In genomic region chr13:21690955-21691354, GRCh38 we compare ENCODE assay signal across 23 cellular contexts. TPM values are rescaled to one million over a fixed set of nuclear protein-coding genes. Genes with fewer than 3 reads are reported as not detected.
DNase-seq lines count a peak whose midpoint lies in the region; ATAC-seq, FAIRE-seq and TF ChIP-seq lines count a peak whose summit lies in the region.
"Had no signal": no experiment of that assay in that cellular context is flagged by ENCODE, and none has a peak within 500 bp of the region (broad histone marks: within the 10 kb centered on the region; RNA-seq: fewer than 3 reads in every experiment).

No MANE protein-coding gene starts in this region.

- H3K27ac ChIP-seq in BLaER1: no peak overlapping the region
- peak overlapping the region in 2 of 11 experiments; percentile 19 to 39; a peak in 4 of 22 replicates for H3K27ac ChIP-seq in BLaER1 treated with 17β-estradiol and CSF1 and Interleukin-3, amounts not matched to agents 10 nM and 100 nM
- peak overlapping the region; percentile 10 to 24 for H3K27ac ChIP-seq in kidney (ENCODE audit: low read depth in 2 of 2, low read length in 2 of 2)

- H3K27me3 ChIP-seq in BLaER1: no peaks in the 10 kb centered on the region
- no peaks in the 10 kb centered on the region for H3K27me3 ChIP-seq in BLaER1 treated with 17β-estradiol and CSF1 and Interleukin-3, amounts not matched to agents 10 nM and 100 nM

- no peak for TF ChIP-seq CTCF in kidney (IDR thresholded peaks at IDR 0.05; ENCODE audit: borderline replicate concordance, extremely low read depth, insufficient read depth)
- no peak for TF ChIP-seq CTCF in mucosa of descending colon (IDR thresholded peaks at IDR 0.05)

- ATAC-seq in mucosa of descending colon (peak; percentile 65), HG03460 (IDR thresholded peaks at IDR 0.05; ENCODE audit: unreplicated experiment) (no peak)

- H3K36me3 ChIP-seq in BLaER1 (peaks cover 96% of the 10 kb centered on the region), kidney (ENCODE audit: control insufficient read depth in 1 of 2, insufficient read depth in 2 of 2, low read length in 2 of 2) (peaks cover 3 to 12% of the 10 kb centered on the region in 2 donors), mucosa of descending colon (ENCODE audit: low read depth) (no peaks in the 10 kb centered on the region)
- H3K36me3 ChIP-seq in BLaER1 treated with 17β-estradiol and CSF1 and Interleukin-3, amounts not matched to agents 10 nM and 100 nM: peaks cover 4 to 100% (median 96%) of the 10 kb centered on the region in 11 experiments; a peak in 17 of 22 replicates
- H3K36me3 ChIP-seq: HAP-1 had no signal

- no peak for DNase-seq in kidney
- no peak for DNase-seq in mucosa of descending colon
- no peak for DNase-seq in cerebellum (ENCODE audit: low spot score)
- DNase-seq in activated effector memory CD4-positive, alpha-beta T cell treated with Interleukin-2 at 50 U/mL for 16 hours: no peak
- DNase-seq: CD4-positive, alpha-beta T cell; CD8-positive, alpha-beta memory T cell; DMS 273 treated with DMSO at 0.1 percent for 48 hours; DMS53; DMS79 treated with DMSO at 0.1 percent for 48 hours; GF-D8; GOT3; HFFc6 had no signal

- intact Hi-C loops in kidney (cut with DNase I) (no loop called here), mucosa of descending colon (cut with DNase I, micrococcal nuclease) (no loop called here)

- H3K4me1 ChIP-seq in BLaER1: peaks cover 94% of the 10 kb centered on the region
- peaks cover 18 to 80% (median 72%) of the 10 kb centered on the region in 10 experiments for H3K4me1 ChIP-seq in BLaER1 treated with 17β-estradiol and CSF1 and Interleukin-3, amounts not matched to agents 10 nM and 100 nM
- H3K4me1 ChIP-seq in kidney (ENCODE audit: control insufficient read depth in 1 of 2, insufficient read depth in 1 of 2, low read depth in 1 of 2, low read length in 2 of 2): peaks cover 2 to 5% of the 10 kb centered on the region in 2 donors
- peaks cover 6% of the 10 kb centered on the region for H3K4me1 ChIP-seq in mucosa of descending colon (ENCODE audit: low read depth)
- H3K4me1 ChIP-seq: HAP-1 had no signal

- H3K9me3 ChIP-seq in BLaER1 (no peaks in the 10 kb centered on the region), kidney (ENCODE audit: control insufficient read depth in 1 of 2, low read length in 2 of 2) (no peaks in the 10 kb centered on the region), mucosa of descending colon (no peaks in the 10 kb centered on the region)
- no peaks in the 10 kb centered on the region for H3K9me3 ChIP-seq in BLaER1 treated with 17β-estradiol and CSF1 and Interleukin-3, amounts not matched to agents 10 nM and 100 nM (replicated peaks in 1 of 11)
- H3K9me3 ChIP-seq: HAP-1 had no signal

- H3K4me2 ChIP-seq in BLaER1: peak overlapping the region; percentile 49; the same call in 1 of the 2 replicates
- peak overlapping the region; percentile 17 to 52 (median 33); a peak in 19 of 22 replicates for H3K4me2 ChIP-seq in BLaER1 treated with 17β-estradiol and CSF1 and Interleukin-3, amounts not matched to agents 10 nM and 100 nM

- no peak for FAIRE-seq in kidney (lab: Jason Lieb, UNC)
- FAIRE-seq: D721Med, GM12891, GM18507, H54 had no signal

- H3K4me3 ChIP-seq in BLaER1: no peak overlapping the region
- no peak overlapping the region for H3K4me3 ChIP-seq in BLaER1 treated with 17β-estradiol and CSF1 and Interleukin-3, amounts not matched to agents 10 nM and 100 nM
- no peak overlapping the region for H3K4me3 ChIP-seq in kidney (ENCODE audit: low read length in 2 of 2)
- H3K4me3 ChIP-seq in mucosa of descending colon: no peak overlapping the region
- H3K4me3 ChIP-seq: HAP-1 had no signal

- peaks cover 100% of the 10 kb centered on the region for H4K20me1 ChIP-seq in BLaER1
- peaks cover 0 to 98% (median 79%) of the 10 kb centered on the region in 11 experiments; a peak in 13 of 22 replicates for H4K20me1 ChIP-seq in BLaER1 treated with 17β-estradiol and CSF1 and Interleukin-3, amounts not matched to agents 10 nM and 100 nM

- H3K9ac ChIP-seq in BLaER1 (no peak overlapping the region), kidney (ENCODE audit: low read length in 2 of 2) (no peak overlapping the region)
- H3K9ac ChIP-seq in BLaER1 treated with 17β-estradiol and CSF1 and Interleukin-3, amounts not matched to agents 10 nM and 100 nM: no peak overlapping the region

RNA-seq across cellular contexts. Expression of gene FGF9, which starts 20.1 kb away (rescaled TPM):
- 8.6 TPM for total RNA-seq in kidney
- polyA plus RNA-seq in kidney (ENCODE audit: insufficient read depth, low read depth, low replicate concordance): 8.5 TPM
- total RNA-seq in mucosa of descending colon: 1 to 10 TPM; 1.2 to 2.6 (median 2.3) TPM
- 21.1 TPM for total RNA-seq in cerebellum
- total RNA-seq: A172, G401, HFFc6 had no signal
- polyA plus RNA-seq: BJ had no signal
